Comparison of ENCODE assay signal across 8 cellular contexts in the genomic region with DNA sequence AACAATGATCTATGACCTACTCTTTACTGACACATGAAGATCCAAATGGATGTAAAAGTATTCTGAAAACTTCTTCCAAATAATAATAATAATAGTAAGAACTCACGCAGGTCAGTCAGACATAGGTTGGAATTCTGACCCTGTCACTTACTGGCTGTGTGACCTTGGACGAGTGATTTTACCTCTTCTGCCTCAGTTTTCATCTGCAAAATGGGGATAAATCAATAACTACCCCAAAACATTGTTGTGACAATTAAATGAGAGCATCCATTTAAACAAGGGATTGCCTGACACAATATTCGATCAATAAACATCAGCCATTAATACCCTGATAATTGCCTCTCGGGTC. TPM values are rescaled to one million over a fixed set of nuclear protein-coding genes. Genes with fewer than 3 reads are reported as not detected.
A peak's percentile ranks its signal among the peaks of the same experiment; 100 is the strongest.
DNase-seq lines count a peak whose midpoint lies in the region; ATAC-seq and TF ChIP-seq lines count a peak whose summit lies in the region.

No MANE protein-coding gene starts in this region.

- peak overlapping the region; percentile 82 for H3K4me2 ChIP-seq in SU-DHL-6 (ENCODE audit: low read depth, low read length, poor library complexity, severe bottlenecking)

- no peak for TF ChIP-seq CTCF in GM12875 (IDR thresholded peaks at IDR 0.05; ENCODE audit: borderline replicate concordance, insufficient read depth, low read depth, low read length)
- no peak for TF ChIP-seq CTCF in SU-DHL-6 (IDR thresholded peaks at IDR 0.05; ENCODE audit: insufficient read depth, low read length, poor library complexity, severe bottlenecking)
- no peak for TF ChIP-seq CTCF in fibroblast of villous mesenchyme (IDR thresholded peaks at IDR 0.05; ENCODE audit: insufficient read depth, low read depth, low read length)
- TF ChIP-seq CTCF in gastrocnemius medialis (IDR thresholded peaks at IDR 0.05 in 4 of 5, conservative IDR thresholded peaks at IDR 0.05 in 1 of 5), result no peak

- H3K9me2 ChIP-seq in SU-DHL-6 (replicated peaks; ENCODE audit: insufficient read depth, low read length), result no peaks in the 10 kb centered on the region

- no peak for TF ChIP-seq POLR2A in gastrocnemius medialis (IDR thresholded peaks at IDR 0.05)

- peaks cover 11 to 14% of the 10 kb centered on the region in 2 donors for H3K4me1 ChIP-seq in gastrocnemius medialis

- DNase-seq in fibroblast of villous mesenchyme (ENCODE audit: low read depth) (no peak), gastrocnemius medialis (no peak), NOMO-1 treated with dmso at 0.1 percent for 144 hours (lab: John Stamatoyannopoulos, UW; ENCODE audit: unreplicated experiment) (no peak), NCI-H345 (lab: John Stamatoyannopoulos, UW) (no peak)

- no peaks in the 10 kb centered on the region for H4K20me1 ChIP-seq in SU-DHL-6 (ENCODE audit: low read depth, low read length)

- no peaks in the 10 kb centered on the region for H3F3A ChIP-seq in SU-DHL-6 (ENCODE audit: insufficient read depth)

- H3K9me3 ChIP-seq in SU-DHL-6 (ENCODE audit: insufficient read depth, low read length) (no peaks in the 10 kb centered on the region), gastrocnemius medialis (no peaks in the 10 kb centered on the region)

- H3K27ac ChIP-seq in SU-DHL-6 (ENCODE audit: low read depth, low read length), result no peak overlapping the region
- H3K27ac ChIP-seq in gastrocnemius medialis, result peak overlapping the region; percentile 82 to 90 (median 86)

- H3K9ac ChIP-seq in SU-DHL-6 (ENCODE audit: low read length), result peak overlapping the region; percentile 78

- H3K36me3 ChIP-seq in SU-DHL-6 (ENCODE audit: low read length) (no peaks in the 10 kb centered on the region), gastrocnemius medialis (no peaks in the 10 kb centered on the region)

- H3K79me2 ChIP-seq in SU-DHL-6 (ENCODE audit: insufficient read depth, low read length), result peaks cover 13% of the 10 kb centered on the region

- in situ Hi-C loops in gastrocnemius medialis (cut with MboI; ENCODE audit: low sequenced_read_pairs in 4 of 4), result loop anchor here (5.0 to 25.0 kb wide), 7 partner anchors 857 to 1485 kb away; no protein-coding TSS in a partner anchor

- H3K27me3 ChIP-seq in SU-DHL-6 (ENCODE audit: low read length), result no peaks in the 10 kb centered on the region
- H3K27me3 ChIP-seq in gastrocnemius medialis, result no peaks in the 10 kb centered on the region

- H2AFZ ChIP-seq in SU-DHL-6 (ENCODE audit: low read depth, low read length, severe bottlenecking), result peak overlapping the region; percentile 94

- intact Hi-C loops in gastrocnemius medialis (cut with DNase I; ENCODE audit: low total_unique reads), result loop anchor here (2.0 to 10.0 kb wide), 4 partner anchors 49 to 1552 kb away; a partner anchor contains a TSS

- H3K4me3 ChIP-seq in GM12875 (ENCODE audit: low read depth, low read length) (peak overlapping the region; percentile 89), SU-DHL-6 (ENCODE audit: insufficient read depth, low read length, poor library complexity, severe bottlenecking) (peak overlapping the region; percentile 82), fibroblast of villous mesenchyme (ENCODE audit: low read depth, low read length) (peak overlapping the region; percentile 77), gastrocnemius medialis (peak overlapping the region; percentile 71 to 87 (median 82))

- ATAC-seq in gastrocnemius medialis (no peak), HG02678 (IDR thresholded peaks at IDR 0.05; ENCODE audit: unreplicated experiment) (no peak), GM19452 (IDR thresholded peaks at IDR 0.05; ENCODE audit: unreplicated experiment) (no peak)

RNA-seq across cellular contexts. Expression of a gene that starts 0.6 kb away (rescaled TPM):
- total RNA-seq in fibroblast of villous mesenchyme (22.5 and 28.0 TPM in 2 replicates), gastrocnemius medialis (10 to 100 TPM; 21.9 to 29.8 (median 26.6) TPM)

RNA-seq across cellular contexts. Expression of a gene that starts 6.1 kb away (rescaled TPM):
- total RNA-seq in fibroblast of villous mesenchyme (5.5 and 6.9 TPM in 2 replicates), gastrocnemius medialis (10 to 100 TPM; 11.4 to 59.4 (median 35.3) TPM)

RNA-seq across cellular contexts. Expression of a gene that starts 48.5 kb away (rescaled TPM):
- 33.5 and 44.0 TPM in 2 replicates for total RNA-seq in fibroblast of villous mesenchyme
- 10 to 100 TPM; 42.4 to 72.5 (median 65.4) TPM for total RNA-seq in gastrocnemius medialis
